Comparison of ENCODE assay signal across 2 cellular contexts in the genomic region with DNA sequence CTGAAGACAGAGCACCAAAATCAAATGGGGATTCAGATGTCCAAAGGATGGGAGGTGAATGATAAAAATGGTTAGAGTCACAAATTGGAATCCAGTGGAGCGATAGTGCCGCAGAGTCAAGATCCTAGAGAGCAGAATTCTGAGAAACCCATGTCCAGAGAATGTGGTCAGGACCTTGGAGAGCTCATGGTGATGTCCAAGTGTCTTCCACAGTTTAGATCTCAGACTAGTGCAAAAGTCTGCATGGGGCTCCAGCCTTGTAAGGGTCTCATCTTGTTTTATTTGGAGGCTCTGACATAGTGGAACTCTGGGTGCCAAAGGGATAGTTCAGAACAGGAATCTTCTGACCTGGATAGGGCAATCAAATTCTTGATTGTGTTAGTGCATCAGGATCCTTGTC.
TF ChIP-seq lines count a peak whose summit lies in the region.

No MANE protein-coding gene starts in this region.

TF ChIP-seq in HepG2, 621 proteins besides CTCF, POLR2A, EP300 and RAD21 (continued from another document and continues in another):
- TF ChIP-seq, protein P1, sequence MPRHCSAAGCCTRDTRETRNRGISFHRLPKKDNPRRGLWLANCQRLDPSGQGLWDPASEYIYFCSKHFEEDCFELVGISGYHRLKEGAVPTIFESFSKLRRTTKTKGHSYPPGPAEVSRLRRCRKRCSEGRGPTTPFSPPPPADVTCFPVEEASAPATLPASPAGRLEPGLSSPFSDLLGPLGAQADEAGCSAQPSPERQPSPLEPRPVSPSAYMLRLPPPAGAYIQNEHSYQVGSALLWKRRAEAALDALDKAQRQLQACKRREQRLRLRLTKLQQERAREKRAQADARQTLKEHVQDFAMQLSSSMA (CRISPR knock-in tag; IDR thresholded peaks at IDR 0.05) = no peak
- TF ChIP-seq TCF7 (IDR thresholded peaks at IDR 0.05; ENCODE audit: low read depth) = no peak
- no peak for TF ChIP-seq HES4 (CRISPR knock-in tag; IDR thresholded peaks at IDR 0.05; ENCODE audit: borderline replicate concordance)
- peak; percentile 55; the same call in 1 of the 2 replicates for TF ChIP-seq BCL6 (CRISPR knock-in tag; IDR thresholded peaks at IDR 0.05)
- TF ChIP-seq, protein P2, sequence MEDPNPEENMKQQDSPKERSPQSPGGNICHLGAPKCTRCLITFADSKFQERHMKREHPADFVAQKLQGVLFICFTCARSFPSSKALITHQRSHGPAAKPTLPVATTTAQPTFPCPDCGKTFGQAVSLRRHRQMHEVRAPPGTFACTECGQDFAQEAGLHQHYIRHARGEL (CRISPR knock-in tag; IDR thresholded peaks at IDR 0.05) = no peak
- no peak for TF ChIP-seq RFXAP (CRISPR knock-in tag; IDR thresholded peaks at IDR 0.05; ENCODE audit: borderline replicate concordance)
- 0 out of 2 replicates have a peak, but pooled peaks have one; percentile 39 for TF ChIP-seq STAT5B (CRISPR knock-in tag; IDR thresholded peaks at IDR 0.05)
- no peak for TF ChIP-seq DNMT1 (CRISPR knock-in tag; IDR thresholded peaks at IDR 0.05)
- peak; percentile 81 for TF ChIP-seq ZNF7 (CRISPR knock-in tag; IDR thresholded peaks at IDR 0.05)
- TF ChIP-seq FOXA3 (CRISPR knock-in tag; IDR thresholded peaks at IDR 0.05) = no peak
- TF ChIP-seq, protein P3, sequence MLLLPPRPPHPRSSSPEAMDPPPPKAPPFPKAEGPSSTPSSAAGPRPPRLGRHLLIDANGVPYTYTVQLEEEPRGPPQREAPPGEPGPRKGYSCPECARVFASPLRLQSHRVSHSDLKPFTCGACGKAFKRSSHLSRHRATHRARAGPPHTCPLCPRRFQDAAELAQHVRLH (CRISPR knock-in tag; IDR thresholded peaks at IDR 0.05; ENCODE audit: borderline replicate concordance, low read depth) = no peak
- TF ChIP-seq WIZ (CRISPR knock-in tag; IDR thresholded peaks at IDR 0.05) = peak; percentile 67; the same call in 1 of the 2 replicates
- no peak for TF ChIP-seq ZFP41 (CRISPR knock-in tag; IDR thresholded peaks at IDR 0.05; ENCODE audit: borderline replicate concordance)
- TF ChIP-seq TGIF2 (CRISPR knock-in tag; IDR thresholded peaks at IDR 0.05) = no peak
- TF ChIP-seq THAP11 (CRISPR knock-in tag; IDR thresholded peaks at IDR 0.05) = no peak
- peak; percentile 93; the same call in 1 of the 2 replicates for TF ChIP-seq EHMT2 (IDR thresholded peaks at IDR 0.05; ENCODE audit: borderline replicate concordance, low read depth, low read length)
- TF ChIP-seq, protein P4, sequence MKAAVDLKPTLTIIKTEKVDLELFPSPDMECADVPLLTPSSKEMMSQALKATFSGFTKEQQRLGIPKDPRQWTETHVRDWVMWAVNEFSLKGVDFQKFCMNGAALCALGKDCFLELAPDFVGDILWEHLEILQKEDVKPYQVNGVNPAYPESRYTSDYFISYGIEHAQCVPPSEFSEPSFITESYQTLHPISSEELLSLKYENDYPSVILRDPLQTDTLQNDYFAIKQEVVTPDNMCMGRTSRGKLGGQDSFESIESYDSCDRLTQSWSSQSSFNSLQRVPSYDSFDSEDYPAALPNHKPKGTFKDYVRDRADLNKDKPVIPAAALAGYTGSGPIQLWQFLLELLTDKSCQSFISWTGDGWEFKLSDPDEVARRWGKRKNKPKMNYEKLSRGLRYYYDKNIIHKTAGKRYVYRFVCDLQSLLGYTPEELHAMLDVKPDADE (CRISPR knock-in tag; IDR thresholded peaks at IDR 0.05) = no peak
- TF ChIP-seq YY1 (IDR thresholded peaks at IDR 0.05; ENCODE audit: insufficient read depth, insufficient replicate concordance, low read depth, low read length) = no peak
- TF ChIP-seq, protein P5, sequence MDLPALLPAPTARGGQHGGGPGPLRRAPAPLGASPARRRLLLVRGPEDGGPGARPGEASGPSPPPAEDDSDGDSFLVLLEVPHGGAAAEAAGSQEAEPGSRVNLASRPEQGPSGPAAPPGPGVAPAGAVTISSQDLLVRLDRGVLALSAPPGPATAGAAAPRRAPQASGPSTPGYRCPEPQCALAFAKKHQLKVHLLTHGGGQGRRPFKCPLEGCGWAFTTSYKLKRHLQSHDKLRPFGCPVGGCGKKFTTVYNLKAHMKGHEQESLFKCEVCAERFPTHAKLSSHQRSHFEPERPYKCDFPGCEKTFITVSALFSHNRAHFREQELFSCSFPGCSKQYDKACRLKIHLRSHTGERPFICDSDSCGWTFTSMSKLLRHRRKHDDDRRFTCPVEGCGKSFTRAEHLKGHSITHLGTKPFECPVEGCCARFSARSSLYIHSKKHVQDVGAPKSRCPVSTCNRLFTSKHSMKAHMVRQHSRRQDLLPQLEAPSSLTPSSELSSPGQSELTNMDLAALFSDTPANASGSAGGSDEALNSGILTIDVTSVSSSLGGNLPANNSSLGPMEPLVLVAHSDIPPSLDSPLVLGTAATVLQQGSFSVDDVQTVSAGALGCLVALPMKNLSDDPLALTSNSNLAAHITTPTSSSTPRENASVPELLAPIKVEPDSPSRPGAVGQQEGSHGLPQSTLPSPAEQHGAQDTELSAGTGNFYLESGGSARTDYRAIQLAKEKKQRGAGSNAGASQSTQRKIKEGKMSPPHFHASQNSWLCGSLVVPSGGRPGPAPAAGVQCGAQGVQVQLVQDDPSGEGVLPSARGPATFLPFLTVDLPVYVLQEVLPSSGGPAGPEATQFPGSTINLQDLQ (CRISPR knock-in tag; IDR thresholded peaks at IDR 0.05) = no peak
- no peak for TF ChIP-seq TAF15 (IDR thresholded peaks at IDR 0.05; ENCODE audit: low read depth, low read length, poor library complexity, severe bottlenecking)
- no peak for TF ChIP-seq SMARCE1 (IDR thresholded peaks at IDR 0.05; ENCODE audit: borderline replicate concordance)
- TF ChIP-seq ZNF331 (CRISPR knock-in tag; IDR thresholded peaks at IDR 0.05) = no peak
- TF ChIP-seq, protein P6, sequence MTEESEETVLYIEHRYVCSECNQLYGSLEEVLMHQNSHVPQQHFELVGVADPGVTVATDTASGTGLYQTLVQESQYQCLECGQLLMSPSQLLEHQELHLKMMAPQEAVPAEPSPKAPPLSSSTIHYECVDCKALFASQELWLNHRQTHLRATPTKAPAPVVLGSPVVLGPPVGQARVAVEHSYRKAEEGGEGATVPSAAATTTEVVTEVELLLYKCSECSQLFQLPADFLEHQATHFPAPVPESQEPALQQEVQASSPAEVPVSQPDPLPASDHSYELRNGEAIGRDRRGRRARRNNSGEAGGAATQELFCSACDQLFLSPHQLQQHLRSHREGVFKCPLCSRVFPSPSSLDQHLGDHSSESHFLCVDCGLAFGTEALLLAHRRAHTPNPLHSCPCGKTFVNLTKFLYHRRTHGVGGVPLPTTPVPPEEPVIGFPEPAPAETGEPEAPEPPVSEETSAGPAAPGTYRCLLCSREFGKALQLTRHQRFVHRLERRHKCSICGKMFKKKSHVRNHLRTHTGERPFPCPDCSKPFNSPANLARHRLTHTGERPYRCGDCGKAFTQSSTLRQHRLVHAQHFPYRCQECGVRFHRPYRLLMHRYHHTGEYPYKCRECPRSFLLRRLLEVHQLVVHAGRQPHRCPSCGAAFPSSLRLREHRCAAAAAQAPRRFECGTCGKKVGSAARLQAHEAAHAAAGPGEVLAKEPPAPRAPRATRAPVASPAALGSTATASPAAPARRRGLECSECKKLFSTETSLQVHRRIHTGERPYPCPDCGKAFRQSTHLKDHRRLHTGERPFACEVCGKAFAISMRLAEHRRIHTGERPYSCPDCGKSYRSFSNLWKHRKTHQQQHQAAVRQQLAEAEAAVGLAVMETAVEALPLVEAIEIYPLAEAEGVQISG (CRISPR knock-in tag; IDR thresholded peaks at IDR 0.05) = no peak
- TF ChIP-seq ZNF138 (CRISPR knock-in tag; IDR thresholded peaks at IDR 0.05; ENCODE audit: low read depth) = no peak
- no peak for TF ChIP-seq FOXO1 (CRISPR knock-in tag; IDR thresholded peaks at IDR 0.05)
- TF ChIP-seq SMARCC2 (IDR thresholded peaks at IDR 0.05) = no peak

TF ChIP-seq in WTC11, 78 proteins besides CTCF, POLR2A, EP300 and RAD21 (continued from another document):
- no peak for TF ChIP-seq ZNF138 (CRISPR knock-in tag; conservative IDR thresholded peaks at IDR 0.05)
- TF ChIP-seq JAZF1 (CRISPR knock-in tag; IDR thresholded peaks at IDR 0.05) = no peak
- no peak for TF ChIP-seq ZNF396 (CRISPR knock-in tag; IDR thresholded peaks at IDR 0.05; ENCODE audit: borderline replicate concordance)
- TF ChIP-seq, protein P7, sequence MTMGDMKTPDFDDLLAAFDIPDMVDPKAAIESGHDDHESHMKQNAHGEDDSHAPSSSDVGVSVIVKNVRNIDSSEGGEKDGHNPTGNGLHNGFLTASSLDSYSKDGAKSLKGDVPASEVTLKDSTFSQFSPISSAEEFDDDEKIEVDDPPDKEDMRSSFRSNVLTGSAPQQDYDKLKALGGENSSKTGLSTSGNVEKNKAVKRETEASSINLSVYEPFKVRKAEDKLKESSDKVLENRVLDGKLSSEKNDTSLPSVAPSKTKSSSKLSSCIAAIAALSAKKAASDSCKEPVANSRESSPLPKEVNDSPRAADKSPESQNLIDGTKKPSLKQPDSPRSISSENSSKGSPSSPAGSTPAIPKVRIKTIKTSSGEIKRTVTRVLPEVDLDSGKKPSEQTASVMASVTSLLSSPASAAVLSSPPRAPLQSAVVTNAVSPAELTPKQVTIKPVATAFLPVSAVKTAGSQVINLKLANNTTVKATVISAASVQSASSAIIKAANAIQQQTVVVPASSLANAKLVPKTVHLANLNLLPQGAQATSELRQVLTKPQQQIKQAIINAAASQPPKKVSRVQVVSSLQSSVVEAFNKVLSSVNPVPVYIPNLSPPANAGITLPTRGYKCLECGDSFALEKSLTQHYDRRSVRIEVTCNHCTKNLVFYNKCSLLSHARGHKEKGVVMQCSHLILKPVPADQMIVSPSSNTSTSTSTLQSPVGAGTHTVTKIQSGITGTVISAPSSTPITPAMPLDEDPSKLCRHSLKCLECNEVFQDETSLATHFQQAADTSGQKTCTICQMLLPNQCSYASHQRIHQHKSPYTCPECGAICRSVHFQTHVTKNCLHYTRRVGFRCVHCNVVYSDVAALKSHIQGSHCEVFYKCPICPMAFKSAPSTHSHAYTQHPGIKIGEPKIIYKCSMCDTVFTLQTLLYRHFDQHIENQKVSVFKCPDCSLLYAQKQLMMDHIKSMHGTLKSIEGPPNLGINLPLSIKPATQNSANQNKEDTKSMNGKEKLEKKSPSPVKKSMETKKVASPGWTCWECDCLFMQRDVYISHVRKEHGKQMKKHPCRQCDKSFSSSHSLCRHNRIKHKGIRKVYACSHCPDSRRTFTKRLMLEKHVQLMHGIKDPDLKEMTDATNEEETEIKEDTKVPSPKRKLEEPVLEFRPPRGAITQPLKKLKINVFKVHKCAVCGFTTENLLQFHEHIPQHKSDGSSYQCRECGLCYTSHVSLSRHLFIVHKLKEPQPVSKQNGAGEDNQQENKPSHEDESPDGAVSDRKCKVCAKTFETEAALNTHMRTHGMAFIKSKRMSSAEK (CRISPR knock-in tag; IDR thresholded peaks at IDR 0.05; ENCODE audit: borderline replicate concordance) = no peak
- no peak for TF ChIP-seq TP53 (CRISPR knock-in tag; IDR thresholded peaks at IDR 0.05)
- TF ChIP-seq ZNF219 (CRISPR knock-in tag; IDR thresholded peaks at IDR 0.05; ENCODE audit: borderline replicate concordance) = no peak
- TF ChIP-seq TEAD1 (CRISPR knock-in tag; IDR thresholded peaks at IDR 0.05) = no peak
- TF ChIP-seq NFE2L1 (CRISPR knock-in tag; IDR thresholded peaks at IDR 0.05) = no peak
- TF ChIP-seq, protein P8, sequence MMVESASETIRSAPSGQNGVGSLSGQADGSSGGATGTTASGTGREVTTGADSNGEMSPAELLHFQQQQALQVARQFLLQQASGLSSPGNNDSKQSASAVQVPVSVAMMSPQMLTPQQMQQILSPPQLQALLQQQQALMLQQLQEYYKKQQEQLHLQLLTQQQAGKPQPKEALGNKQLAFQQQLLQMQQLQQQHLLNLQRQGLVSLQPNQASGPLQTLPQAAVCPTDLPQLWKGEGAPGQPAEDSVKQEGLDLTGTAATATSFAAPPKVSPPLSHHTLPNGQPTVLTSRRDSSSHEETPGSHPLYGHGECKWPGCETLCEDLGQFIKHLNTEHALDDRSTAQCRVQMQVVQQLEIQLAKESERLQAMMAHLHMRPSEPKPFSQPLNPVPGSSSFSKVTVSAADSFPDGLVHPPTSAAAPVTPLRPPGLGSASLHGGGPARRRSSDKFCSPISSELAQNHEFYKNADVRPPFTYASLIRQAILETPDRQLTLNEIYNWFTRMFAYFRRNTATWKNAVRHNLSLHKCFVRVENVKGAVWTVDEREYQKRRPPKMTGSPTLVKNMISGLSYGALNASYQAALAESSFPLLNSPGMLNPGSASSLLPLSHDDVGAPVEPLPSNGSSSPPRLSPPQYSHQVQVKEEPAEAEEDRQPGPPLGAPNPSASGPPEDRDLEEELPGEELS (CRISPR knock-in tag; IDR thresholded peaks at IDR 0.05) = no peak
